19 cellular contexts compared by ENCODE assay signal in the genomic region with DNA sequence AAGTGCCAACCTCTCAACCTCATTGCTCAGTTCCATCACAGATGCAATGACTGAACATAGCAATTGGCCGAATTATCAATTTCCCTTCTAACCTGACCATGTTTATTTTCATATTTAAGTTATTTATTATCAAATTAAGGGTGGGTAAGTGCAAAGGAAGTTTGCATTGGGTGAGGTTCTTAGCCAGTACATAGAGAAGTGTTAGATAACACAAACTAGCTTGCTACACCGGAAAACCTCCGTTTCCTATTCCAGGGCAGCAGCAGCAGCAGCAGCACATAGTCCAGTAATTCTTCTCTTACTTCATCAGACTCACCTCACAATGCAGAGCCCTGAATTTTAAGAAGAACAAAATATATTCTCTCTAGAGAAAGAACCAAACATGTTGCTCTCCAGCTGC.
A peak's percentile ranks its signal among the peaks of the same experiment; 100 is the strongest.
DNase-seq lines count a peak whose midpoint lies in the region; ATAC-seq lines count a peak whose summit lies in the region.
"Had no signal": no experiment of that assay in that cellular context is flagged by ENCODE, and none has a peak within 500 bp of the region (broad histone marks: within the 10 kb centered on the region; RNA-seq: fewer than 3 reads in every experiment).

No MANE protein-coding gene starts in this region.

- peaks cover 41% of the 10 kb centered on the region for H3K4me1 Mint-ChIP-seq in activated naive CD4-positive, alpha-beta T cell treated with anti-CD3 and anti-CD28 coated beads, Interleukin-2, amount 10 ng/mL, durations not matched to agents 7 days and 5 days
- H3K4me1 Mint-ChIP-seq in effector memory CD8-positive, alpha-beta T cell (ENCODE audit: low read depth in 2 of 2), result peaks cover 12 to 29% of the 10 kb centered on the region in 2 donors

- peak; percentile 91 for ATAC-seq in effector memory CD8-positive, alpha-beta T cell (replicated peaks)
- ATAC-seq in left lobe of liver, result no peak
- ATAC-seq: gastroesophageal sphincter had no signal

- H3K27ac Mint-ChIP-seq in activated naive CD4-positive, alpha-beta T cell treated with anti-CD3 and anti-CD28 coated beads, Interleukin-2, amount 10 ng/mL, durations not matched to agents 7 days and 5 days, result peak overlapping the region; percentile 86
- H3K27ac Mint-ChIP-seq in effector memory CD8-positive, alpha-beta T cell, result peak overlapping the region; percentile 70 to 87
- H3K27ac Mint-ChIP-seq: dendritic cell treated with granulocyte-macrophage colony-stimulating factor and Interleukin-4, amounts not matched to agents 40 ng/mL and 50 ng/mL, for 4 days had no signal

- CTCF ChIA-PET in activated naive CD4-positive, alpha-beta T cell treated with anti-CD3 and anti-CD28 coated beads, Interleukin-2, amount 10 ng/mL, durations not matched to agents 7 days and 5 days (lab: Charles Lee), result interaction anchor here (1.3 to 2.6 kb wide), 3 partner anchors 13 to 24 kb away, joined by 4 to 10 read pairs (median 4); no protein-coding TSS in a partner anchor

- peaks cover 5% of the 10 kb centered on the region for H3K27me3 Mint-ChIP-seq in activated naive CD4-positive, alpha-beta T cell treated with anti-CD3 and anti-CD28 coated beads, Interleukin-2, amount 10 ng/mL, durations not matched to agents 7 days and 5 days
- H3K27me3 Mint-ChIP-seq in effector memory CD8-positive, alpha-beta T cell, result no peaks in the 10 kb centered on the region
- H3K27me3 Mint-ChIP-seq: dendritic cell treated with granulocyte-macrophage colony-stimulating factor and Interleukin-4, amounts not matched to agents 40 ng/mL and 50 ng/mL, for 4 days had no signal

- peaks cover 3% of the 10 kb centered on the region for H3K36me3 Mint-ChIP-seq in activated naive CD4-positive, alpha-beta T cell treated with anti-CD3 and anti-CD28 coated beads, Interleukin-2, amount 10 ng/mL, durations not matched to agents 7 days and 5 days
- H3K36me3 Mint-ChIP-seq in effector memory CD8-positive, alpha-beta T cell (ENCODE audit: insufficient read depth), result no peaks in the 10 kb centered on the region

- peak overlapping the region; percentile 57 for H3K4me3 Mint-ChIP-seq in activated naive CD4-positive, alpha-beta T cell treated with anti-CD3 and anti-CD28 coated beads, Interleukin-2, amount 10 ng/mL, durations not matched to agents 7 days and 5 days
- H3K4me3 Mint-ChIP-seq in effector memory CD8-positive, alpha-beta T cell, result peak overlapping the region; percentile 72 to 77
- H3K4me3 Mint-ChIP-seq: dendritic cell treated with granulocyte-macrophage colony-stimulating factor and Interleukin-4, amounts not matched to agents 40 ng/mL and 50 ng/mL, for 4 days had no signal

- no peak for DNase-seq in activated naive CD4-positive, alpha-beta T cell treated with anti-CD3 and anti-CD28 coated beads, Interleukin-2, amount 10 ng/mL, durations not matched to agents 7 days and 5 days
- no peak for DNase-seq in activated naive CD4-positive, alpha-beta T cell treated with anti-CD3 and anti-CD28 coated beads, Interleukin-2, amount 50 U/mL, for 16 hours
- DNase-seq in UCSD-AML1 (lab: John Stamatoyannopoulos, UW; ENCODE audit: unreplicated experiment) (peak; percentile 49), NCI-H187 treated with DMSO at 0.1 percent for 48 hours (lab: John Stamatoyannopoulos, UW) (no peak), HK-2 (ENCODE audit: unreplicated experiment) (no peak), NCI-H82 treated with DMSO at 0.1 percent for 48 hours (lab: John Stamatoyannopoulos, UW; ENCODE audit: unreplicated experiment) (no peak), left lobe of liver (ENCODE audit: low spot score) (no peak)
- no peak for DNase-seq in effector memory CD8-positive, alpha-beta T cell
- DNase-seq: erythroblast, HCEC 1CT, KBM-7, left cardiac atrium, NCI-H2081 treated with DMSO at 0.1 percent for 48 hours, NCI-H524, nucleus accumbens, SW 1271, trophoblast cell had no signal

- H3K9me3 Mint-ChIP-seq in activated naive CD4-positive, alpha-beta T cell treated with anti-CD3 and anti-CD28 coated beads, Interleukin-2, amount 10 ng/mL, durations not matched to agents 7 days and 5 days, result no peaks in the 10 kb centered on the region
- H3K9me3 Mint-ChIP-seq in effector memory CD8-positive, alpha-beta T cell, result peaks cover 0 to 2% of the 10 kb centered on the region in 2 donors
- H3K9me3 Mint-ChIP-seq: dendritic cell treated with granulocyte-macrophage colony-stimulating factor and Interleukin-4, amounts not matched to agents 40 ng/mL and 50 ng/mL, for 4 days had no signal
